In the genomic region with DNA sequence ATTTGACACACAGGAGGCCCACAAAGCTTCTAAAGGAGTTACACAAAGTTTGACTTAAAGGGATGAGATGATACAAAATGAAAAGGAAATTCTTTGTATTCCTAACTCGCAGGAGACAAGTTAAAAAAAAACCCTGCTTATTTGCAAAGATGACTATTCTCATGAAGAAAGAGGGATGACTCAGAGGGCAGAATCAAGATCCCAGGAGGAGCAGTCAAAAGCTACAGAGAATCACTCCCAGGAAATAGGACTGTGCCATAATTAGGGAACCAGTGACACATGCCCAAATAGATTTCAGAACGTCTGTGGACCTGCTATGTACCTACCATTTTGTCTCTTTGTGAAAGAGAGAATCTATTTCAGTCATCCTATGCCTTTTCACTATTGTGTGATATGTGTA, we compare ENCODE assay signal across 23 cellular contexts.
DNase-seq lines count a peak whose midpoint lies in the region; ATAC-seq and TF ChIP-seq lines count a peak whose summit lies in the region.
"Had no signal": no experiment of that assay in that cellular context is flagged by ENCODE, and none has a peak within 500 bp of the region (broad histone marks: within the 10 kb centered on the region; RNA-seq: fewer than 3 reads in every experiment).

No MANE protein-coding gene starts in this region.

- WGBS in gastroesophageal sphincter (ENCODE audit: low coverage in 1 of 2), 2 donors = 47 to 60% methylated on average over 2 of the region's 2 CpGs

- H3K4me3 Mint-ChIP-seq in effector memory CD8-positive, alpha-beta T cell = no peak overlapping the region
- H3K4me3 Mint-ChIP-seq: activated CD4-positive, alpha-beta memory T cell treated with anti-CD3 and anti-CD28 coated beads, Interleukin-2, amount 10 ng/mL, durations not matched to agents 7 days and 5 days; H9; stimulated activated memory B cell treated with anti-CD40 and anti-IgM and Interleukin-4, amounts not matched to agents 10 μg/mL and 1 μg/mL and 100 μg/mL, for 72 hours; WTC11 had no signal

- H3K4me3 ChIP-seq in choroid plexus epithelial cell (ENCODE audit: low read depth, low read length) (no peak overlapping the region), gastroesophageal sphincter (no peak overlapping the region), ascending aorta (no peak overlapping the region)
- H3K4me3 ChIP-seq: body of pancreas, pancreas, right lobe of liver, SK-N-MC, thoracic aorta had no signal

- H3K27ac ChIP-seq in gastroesophageal sphincter (no peak overlapping the region), ascending aorta (no peak overlapping the region)
- H3K27ac ChIP-seq: body of pancreas, pancreas, right lobe of liver, SK-N-MC, thoracic aorta had no signal

- no peaks in the 10 kb centered on the region for H3K36me3 ChIP-seq in gastroesophageal sphincter
- no peaks in the 10 kb centered on the region for H3K36me3 ChIP-seq in ascending aorta
- H3K36me3 ChIP-seq: pancreas, right lobe of liver, thoracic aorta had no signal

- TF ChIP-seq CTCF in choroid plexus epithelial cell (conservative IDR thresholded peaks at IDR 0.05; ENCODE audit: low read depth, low read length) (no peak), gastroesophageal sphincter (IDR thresholded peaks at IDR 0.05) (no peak), ascending aorta (IDR thresholded peaks at IDR 0.05) (no peak)

- no peaks in the 10 kb centered on the region for H3K27me3 Mint-ChIP-seq in effector memory CD8-positive, alpha-beta T cell
- H3K27me3 Mint-ChIP-seq: stimulated activated memory B cell treated with anti-CD40 and anti-IgM and Interleukin-4, amounts not matched to agents 10 μg/mL and 1 μg/mL and 100 μg/mL, for 72 hours had no signal

- no peak for TF ChIP-seq EP300 in gastroesophageal sphincter (IDR thresholded peaks at IDR 0.05)

- peaks cover 2% of the 10 kb centered on the region for H3K36me3 Mint-ChIP-seq in effector memory CD8-positive, alpha-beta T cell (ENCODE audit: insufficient read depth)
- H3K36me3 Mint-ChIP-seq: stimulated activated memory B cell treated with anti-CD40 and anti-IgM and Interleukin-4, amounts not matched to agents 10 μg/mL and 1 μg/mL and 100 μg/mL, for 72 hours had no signal

- no peak for TF ChIP-seq POLR2A in gastroesophageal sphincter (IDR thresholded peaks at IDR 0.05)

- no peaks in the 10 kb centered on the region for H3K4me1 ChIP-seq in gastroesophageal sphincter
- no peaks in the 10 kb centered on the region for H3K4me1 ChIP-seq in ascending aorta
- H3K4me1 ChIP-seq: body of pancreas, pancreas, right lobe of liver had no signal

- H3K27me3 ChIP-seq in gastroesophageal sphincter (no peaks in the 10 kb centered on the region), ascending aorta (no peaks in the 10 kb centered on the region)
- H3K27me3 ChIP-seq: body of pancreas, pancreas, right lobe of liver had no signal

- H3K27ac Mint-ChIP-seq in effector memory CD8-positive, alpha-beta T cell = no peak overlapping the region
- H3K27ac Mint-ChIP-seq: activated CD4-positive, alpha-beta memory T cell treated with anti-CD3 and anti-CD28 coated beads, Interleukin-2, amount 10 ng/mL, durations not matched to agents 7 days and 5 days; H9; stimulated activated memory B cell treated with anti-CD40 and anti-IgM and Interleukin-4, amounts not matched to agents 10 μg/mL and 1 μg/mL and 100 μg/mL, for 72 hours; WTC11 had no signal

- H3K9me3 Mint-ChIP-seq in effector memory CD8-positive, alpha-beta T cell = no peaks in the 10 kb centered on the region
- H3K9me3 Mint-ChIP-seq: activated CD4-positive, alpha-beta memory T cell treated with anti-CD3 and anti-CD28 coated beads, Interleukin-2, amount 10 ng/mL, durations not matched to agents 7 days and 5 days had no signal

- DNase-seq in AG20443 (ENCODE audit: low spot score) (peak; percentile 20), LHCN-M2 (ENCODE audit: low read depth) (peak; percentile 57), choroid plexus epithelial cell (ENCODE audit: low read depth) (peak; percentile 36), kidney tubule cell (ENCODE audit: low spot score) (peak; percentile 67), sciatic nerve (ENCODE audit: low spot score) (no peak), ascending aorta (ENCODE audit: low spot score in 2 of 2) (no peak)
- DNase-seq in effector memory CD8-positive, alpha-beta T cell = no peak
- DNase-seq: activated CD4-positive, alpha-beta memory T cell treated with anti-CD3 and anti-CD28 coated beads, Interleukin-2, amount 10 ng/mL, durations not matched to agents 7 days and 5 days; activated naive CD4-positive, alpha-beta T cell treated with anti-CD3 and anti-CD28 coated beads, Interleukin-2, amount 50 U/mL, for 16 hours; AML-193; body of pancreas; dermis blood vessel endothelial cell; H9; NCI-H1436 treated with DMSO at 0.1 percent for 48 hours; NCI-H82; pancreas; right lobe of liver had no signal

- intact Hi-C loops in sciatic nerve (cut with DNase I) (no loop called here), ascending aorta (cut with DNase I) (no loop called here)

- H3K4me1 Mint-ChIP-seq in effector memory CD8-positive, alpha-beta T cell (ENCODE audit: low read depth in 2 of 2) = peaks cover 3% of the 10 kb centered on the region in 2 donors
- H3K4me1 Mint-ChIP-seq: stimulated activated memory B cell treated with anti-CD40 and anti-IgM and Interleukin-4, amounts not matched to agents 10 μg/mL and 1 μg/mL and 100 μg/mL, for 72 hours had no signal

- H3K9me3 ChIP-seq in gastroesophageal sphincter (no peaks in the 10 kb centered on the region), ascending aorta (no peaks in the 10 kb centered on the region)
- H3K9me3 ChIP-seq: body of pancreas, pancreas, right lobe of liver, thoracic aorta had no signal

- ATAC-seq in sciatic nerve = no peak
- no peak for ATAC-seq in effector memory CD8-positive, alpha-beta T cell (replicated peaks)
- no peak for ATAC-seq in gastroesophageal sphincter
- ATAC-seq: body of pancreas; Panc1; pancreas; right lobe of liver; stimulated activated memory B cell treated with anti-CD40 and anti-IgM and Interleukin-4, amounts not matched to agents 10 μg/mL and 1 μg/mL and 100 μg/mL, for 72 hours had no signal

Comparison
In these comparisons a context has a peak if more than half of its experiments do, and no peak if none do; other contexts are left out.
1. DNase-seq: peak in AG20443 (single experiment), LHCN-M2 (single experiment), choroid plexus epithelial cell (single experiment) and kidney tubule cell (single experiment); none in sciatic nerve (single experiment), effector memory CD8-positive, alpha-beta T cell (0 of 3) and ascending aorta (0 of 2).